22 cellular contexts compared by ENCODE assay signal in the genomic region with DNA sequence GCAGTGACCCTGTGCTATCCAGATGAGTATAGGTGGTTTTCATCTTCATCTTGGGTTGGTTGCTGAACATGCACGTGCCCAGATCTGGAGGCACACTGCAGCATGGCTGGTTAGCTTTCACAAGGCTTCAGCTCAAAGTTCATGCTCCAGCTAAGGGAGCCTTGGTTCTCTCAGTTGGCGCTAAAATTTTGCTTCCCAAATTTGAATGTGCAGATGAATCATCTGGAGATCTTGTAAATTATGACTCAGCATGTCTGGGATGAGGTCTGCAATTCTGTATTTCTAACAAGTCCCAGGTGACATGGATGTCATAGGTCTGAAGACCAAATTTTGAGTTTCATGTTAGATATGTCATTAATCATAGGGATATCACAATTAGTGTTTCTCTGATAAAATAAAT.
"Had no signal": no experiment of that assay in that cellular context is flagged by ENCODE, and none has a peak within 500 bp of the region (broad histone marks: within the 10 kb centered on the region; RNA-seq: fewer than 3 reads in every experiment).

No MANE protein-coding gene starts in this region.

- H3K9me3 ChIP-seq: thoracic aorta, vagina had no signal

- H3K36me3 ChIP-seq: spleen, thoracic aorta, vagina had no signal

- DNase-seq: activated CD4-positive, alpha-beta memory T cell treated with anti-CD3 and anti-CD28 coated beads for 36 hours; activated CD4-positive, alpha-beta T cell treated with anti-CD3 and anti-CD28 coated beads for 48 hours; activated naive CD4-positive, alpha-beta T cell treated with Interleukin-2 at 50 U/mL for 16 hours; activated naive CD8-positive, alpha-beta T cell treated with anti-CD3 and anti-CD28 coated beads, Interleukin-2, amount 10 ng/mL, durations not matched to agents 7 days and 5 days; activated T-cell treated with anti-CD3 and anti-CD28 coated beads, Interleukin-2, amount 50 U/mL, for 48 hours; amniotic stem cell; cerebellar nuclear complex; cortex of kidney; naive thymus-derived CD4-positive, alpha-beta T cell; posterior cingulate gyrus; retina; spleen; stimulated activated CD4-positive, alpha-beta T cell treated with anti-CD3 and anti-CD28 coated beads, Interleukin-4, amount 100 ng/mL, for 24 hours; stimulated activated naive CD4-positive, alpha-beta T cell treated with Interleukin-2 at 50 U/mL for 16 hours had no signal

- ATAC-seq: foreskin keratinocyte; left lobe of liver; naive thymus-derived CD4-positive, alpha-beta T cell had no signal

- H3K27ac Mint-ChIP-seq: activated CD4-positive, alpha-beta memory T cell treated with anti-CD3 and anti-CD28 coated beads for 36 hours; activated naive CD8-positive, alpha-beta T cell treated with anti-CD3 and anti-CD28 coated beads, Interleukin-2, amount 10 ng/mL, durations not matched to agents 7 days and 5 days; naive thymus-derived CD4-positive, alpha-beta T cell; type B pancreatic cell had no signal

- H3K36me3 Mint-ChIP-seq: activated CD4-positive, alpha-beta memory T cell treated with anti-CD3 and anti-CD28 coated beads for 36 hours; activated naive CD8-positive, alpha-beta T cell treated with anti-CD3 and anti-CD28 coated beads, Interleukin-2, amount 10 ng/mL, durations not matched to agents 7 days and 5 days; naive thymus-derived CD4-positive, alpha-beta T cell; type B pancreatic cell had no signal

- H3K27me3 Mint-ChIP-seq: activated CD4-positive, alpha-beta memory T cell treated with anti-CD3 and anti-CD28 coated beads for 36 hours; activated naive CD8-positive, alpha-beta T cell treated with anti-CD3 and anti-CD28 coated beads, Interleukin-2, amount 10 ng/mL, durations not matched to agents 7 days and 5 days had no signal

- H3K4me1 ChIP-seq: spleen, vagina had no signal

- H3K27me3 ChIP-seq: foreskin keratinocyte, vagina had no signal

- H3K4me3 ChIP-seq: lung, spleen, thoracic aorta, vagina had no signal

- H3K4me3 Mint-ChIP-seq: activated CD4-positive, alpha-beta memory T cell treated with anti-CD3 and anti-CD28 coated beads for 36 hours; activated naive CD8-positive, alpha-beta T cell treated with anti-CD3 and anti-CD28 coated beads, Interleukin-2, amount 10 ng/mL, durations not matched to agents 7 days and 5 days; naive thymus-derived CD4-positive, alpha-beta T cell; neural crest cell; type B pancreatic cell had no signal

- H3K4me1 Mint-ChIP-seq: activated naive CD8-positive, alpha-beta T cell treated with anti-CD3 and anti-CD28 coated beads, Interleukin-2, amount 10 ng/mL, durations not matched to agents 7 days and 5 days; naive thymus-derived CD4-positive, alpha-beta T cell; neural crest cell had no signal

- H3K9me3 Mint-ChIP-seq: activated CD4-positive, alpha-beta memory T cell treated with anti-CD3 and anti-CD28 coated beads for 36 hours; activated naive CD8-positive, alpha-beta T cell treated with anti-CD3 and anti-CD28 coated beads, Interleukin-2, amount 10 ng/mL, durations not matched to agents 7 days and 5 days; neural crest cell; type B pancreatic cell had no signal

- H3K27ac ChIP-seq: epithelial cell of prostate, foreskin keratinocyte, spleen, thoracic aorta, vagina had no signal
